Comparison of ENCODE assay signal across 8 cellular contexts in genomic region chr11:11798586-11799438, GRCh38. TPM values are rescaled to one million over a fixed set of nuclear protein-coding genes. Genes with fewer than 3 reads are reported as not detected.
DNase-seq lines count a peak whose midpoint lies in the region; ATAC-seq and TF ChIP-seq lines count a peak whose summit lies in the region.

No MANE protein-coding gene starts in this region.

- H3K79me2 ChIP-seq in GM23338 (replicated peaks; ENCODE audit: insufficient read depth): no peaks in the 10 kb centered on the region

- ATAC-seq in GM23338 (peak; percentile 96), GM19397 (IDR thresholded peaks at IDR 0.05; ENCODE audit: unreplicated experiment) (no peak)

- H3K36me3 Mint-ChIP-seq in GM23338 (ENCODE audit: low read depth): no peaks in the 10 kb centered on the region
- no peaks in the 10 kb centered on the region for H3K36me3 Mint-ChIP-seq in activated CD4-positive, alpha-beta memory T cell treated with anti-CD3 and anti-CD28 coated beads for 36 hours
- no peaks in the 10 kb centered on the region for H3K36me3 Mint-ChIP-seq in mesothelial cell of epicardium

- H3K27ac ChIP-seq in GM23338 (ENCODE audit: low read depth): no peak overlapping the region

- H3K4me2 ChIP-seq in GM23338: no peak overlapping the region

- H3K27ac Mint-ChIP-seq in GM23338 (no peak overlapping the region), mesothelial cell of epicardium (no peak overlapping the region)
- H3K27ac Mint-ChIP-seq in activated CD4-positive, alpha-beta memory T cell treated with anti-CD3 and anti-CD28 coated beads for 36 hours: no peak overlapping the region

- no peak overlapping the region for H3K4me3 ChIP-seq in GM23338

- no peaks in the 10 kb centered on the region for H3F3A ChIP-seq in GM23338 (replicated peaks; ENCODE audit: low read depth)

- no peaks in the 10 kb centered on the region for H3K36me3 ChIP-seq in GM23338 (ENCODE audit: insufficient read depth)

- POLR2A ChIA-PET in activated CD4-positive, alpha-beta memory T cell treated with anti-CD3 and anti-CD28 coated beads for 36 hours (lab: Charles Lee): no interaction called here

- peak; percentile 87 to 99 for TF ChIP-seq CTCF in GM23338 (conservative IDR thresholded peaks at IDR 0.05; ENCODE audit: low read depth in 2 of 2)
- peak; percentile 82 for TF ChIP-seq CTCF in mesothelial cell of epicardium (IDR thresholded peaks at IDR 0.05; ENCODE audit: unreplicated experiment)

- H2AFZ ChIP-seq in GM23338: peak overlapping the region; percentile 49; the same call in 1 of the 2 replicates

- H3K9me3 Mint-ChIP-seq in GM23338 (no peaks in the 10 kb centered on the region; the same call in 2 of the 3 replicates), mesothelial cell of epicardium (no peaks in the 10 kb centered on the region)
- H3K9me3 Mint-ChIP-seq in activated CD4-positive, alpha-beta memory T cell treated with anti-CD3 and anti-CD28 coated beads for 36 hours: no peaks in the 10 kb centered on the region

- H3K4me3 Mint-ChIP-seq in GM23338: no peak overlapping the region
- H3K4me3 Mint-ChIP-seq in activated CD4-positive, alpha-beta memory T cell treated with anti-CD3 and anti-CD28 coated beads for 36 hours: no peak overlapping the region
- H3K4me3 Mint-ChIP-seq in mesothelial cell of epicardium: no peak overlapping the region

- H3K4me1 ChIP-seq in GM23338 (ENCODE audit: insufficient read depth): no peaks in the 10 kb centered on the region

- no peaks in the 10 kb centered on the region for H4K20me1 ChIP-seq in GM23338 (replicated peaks; ENCODE audit: insufficient read depth)

- intact Hi-C loops in activated CD4-positive, alpha-beta memory T cell treated with anti-CD3 and anti-CD28 coated beads for 36 hours (cut with micrococcal nuclease): loop anchor here (1.0 to 5.0 kb wide), 4 partner anchors 50 to 483 kb away; no protein-coding TSS in a partner anchor

- CTCF ChIA-PET in activated CD4-positive, alpha-beta memory T cell treated with anti-CD3 and anti-CD28 coated beads for 36 hours (lab: Charles Lee): interaction anchor here (0.7 to 5.6 kb wide), 33 partner anchors 9 to 771 kb away, joined by 3 to 59 read pairs (median 4); partner anchors contain the start of gene USP47

- no peaks in the 10 kb centered on the region for H3K9me2 ChIP-seq in GM23338 (ENCODE audit: insufficient read depth)

- no peaks in the 10 kb centered on the region for H3K27me3 ChIP-seq in GM23338 (ENCODE audit: insufficient read depth)

- DNase-seq in Caki2 (ENCODE audit: low read depth) (peak; percentile 54), GM23338 (ENCODE audit: low spot score) (peak; percentile 86), NCI-H2196 treated with DMSO at 0.1 percent for 48 hours (lab: John Stamatoyannopoulos, UW; ENCODE audit: unreplicated experiment) (peak; percentile 18), ecto neural progenitor cell (ENCODE audit: low spot score) (peak; percentile 64), mesothelial cell of epicardium (ENCODE audit: low spot score in 2 of 2, unreplicated experiment in 2 of 2) (peak in 1 of 2 experiments; percentile 65)
- DNase-seq in activated CD4-positive, alpha-beta memory T cell treated with anti-CD3 and anti-CD28 coated beads for 36 hours: peak; percentile 85
- DNase-seq in stimulated activated CD8-positive, alpha-beta memory T cell treated with anti-CD3 and anti-CD28 coated beads, Interleukin-4, amount 100 ng/mL, for 4 hours (ENCODE audit: low read depth in 2 of 2, low spot score in 1 of 2): peak; percentile 59

- in situ Hi-C loops in Caki2 (cut with HindIII; ENCODE audit: low pct_unique_long_range_greater_than_20kb, low sequenced_read_pairs): no loop called here

- H3K27me3 Mint-ChIP-seq in GM23338 (ENCODE audit: insufficient read depth, low read depth, poor library complexity) (peaks cover 1% of the 10 kb centered on the region), mesothelial cell of epicardium (ENCODE audit: low read depth) (peaks cover 34% of the 10 kb centered on the region)
- H3K27me3 Mint-ChIP-seq in activated CD4-positive, alpha-beta memory T cell treated with anti-CD3 and anti-CD28 coated beads for 36 hours: peaks cover 21% of the 10 kb centered on the region

- no peaks in the 10 kb centered on the region for H3K4me1 Mint-ChIP-seq in GM23338
- H3K4me1 Mint-ChIP-seq in activated CD4-positive, alpha-beta memory T cell treated with anti-CD3 and anti-CD28 coated beads for 36 hours (ENCODE audit: low read depth): no peaks in the 10 kb centered on the region
- no peaks in the 10 kb centered on the region for H3K4me1 Mint-ChIP-seq in mesothelial cell of epicardium

TF ChIP-seq in GM23338, 12 proteins besides CTCF, POLR2A, EP300 and RAD21 (continues in another document):
- TF ChIP-seq NANOG (IDR thresholded peaks at IDR 0.05; ENCODE audit: borderline replicate concordance): no peak
- no peak for TF ChIP-seq EZH2 (IDR thresholded peaks at IDR 0.05; ENCODE audit: low read depth, unreplicated experiment)
- no peak for TF ChIP-seq EZH2phosphoT487 (IDR thresholded peaks at IDR 0.05; ENCODE audit: unreplicated experiment)
- no peak for TF ChIP-seq POLR2AphosphoS5 (IDR thresholded peaks at IDR 0.05; ENCODE audit: low read depth)
- TF ChIP-seq JUNB (IDR thresholded peaks at IDR 0.05; ENCODE audit: unreplicated experiment): no peak
- no peak for TF ChIP-seq CREB1 (CRISPR knock-in tag; IDR thresholded peaks at IDR 0.05; ENCODE audit: low read depth)
- TF ChIP-seq, protein P1, sequence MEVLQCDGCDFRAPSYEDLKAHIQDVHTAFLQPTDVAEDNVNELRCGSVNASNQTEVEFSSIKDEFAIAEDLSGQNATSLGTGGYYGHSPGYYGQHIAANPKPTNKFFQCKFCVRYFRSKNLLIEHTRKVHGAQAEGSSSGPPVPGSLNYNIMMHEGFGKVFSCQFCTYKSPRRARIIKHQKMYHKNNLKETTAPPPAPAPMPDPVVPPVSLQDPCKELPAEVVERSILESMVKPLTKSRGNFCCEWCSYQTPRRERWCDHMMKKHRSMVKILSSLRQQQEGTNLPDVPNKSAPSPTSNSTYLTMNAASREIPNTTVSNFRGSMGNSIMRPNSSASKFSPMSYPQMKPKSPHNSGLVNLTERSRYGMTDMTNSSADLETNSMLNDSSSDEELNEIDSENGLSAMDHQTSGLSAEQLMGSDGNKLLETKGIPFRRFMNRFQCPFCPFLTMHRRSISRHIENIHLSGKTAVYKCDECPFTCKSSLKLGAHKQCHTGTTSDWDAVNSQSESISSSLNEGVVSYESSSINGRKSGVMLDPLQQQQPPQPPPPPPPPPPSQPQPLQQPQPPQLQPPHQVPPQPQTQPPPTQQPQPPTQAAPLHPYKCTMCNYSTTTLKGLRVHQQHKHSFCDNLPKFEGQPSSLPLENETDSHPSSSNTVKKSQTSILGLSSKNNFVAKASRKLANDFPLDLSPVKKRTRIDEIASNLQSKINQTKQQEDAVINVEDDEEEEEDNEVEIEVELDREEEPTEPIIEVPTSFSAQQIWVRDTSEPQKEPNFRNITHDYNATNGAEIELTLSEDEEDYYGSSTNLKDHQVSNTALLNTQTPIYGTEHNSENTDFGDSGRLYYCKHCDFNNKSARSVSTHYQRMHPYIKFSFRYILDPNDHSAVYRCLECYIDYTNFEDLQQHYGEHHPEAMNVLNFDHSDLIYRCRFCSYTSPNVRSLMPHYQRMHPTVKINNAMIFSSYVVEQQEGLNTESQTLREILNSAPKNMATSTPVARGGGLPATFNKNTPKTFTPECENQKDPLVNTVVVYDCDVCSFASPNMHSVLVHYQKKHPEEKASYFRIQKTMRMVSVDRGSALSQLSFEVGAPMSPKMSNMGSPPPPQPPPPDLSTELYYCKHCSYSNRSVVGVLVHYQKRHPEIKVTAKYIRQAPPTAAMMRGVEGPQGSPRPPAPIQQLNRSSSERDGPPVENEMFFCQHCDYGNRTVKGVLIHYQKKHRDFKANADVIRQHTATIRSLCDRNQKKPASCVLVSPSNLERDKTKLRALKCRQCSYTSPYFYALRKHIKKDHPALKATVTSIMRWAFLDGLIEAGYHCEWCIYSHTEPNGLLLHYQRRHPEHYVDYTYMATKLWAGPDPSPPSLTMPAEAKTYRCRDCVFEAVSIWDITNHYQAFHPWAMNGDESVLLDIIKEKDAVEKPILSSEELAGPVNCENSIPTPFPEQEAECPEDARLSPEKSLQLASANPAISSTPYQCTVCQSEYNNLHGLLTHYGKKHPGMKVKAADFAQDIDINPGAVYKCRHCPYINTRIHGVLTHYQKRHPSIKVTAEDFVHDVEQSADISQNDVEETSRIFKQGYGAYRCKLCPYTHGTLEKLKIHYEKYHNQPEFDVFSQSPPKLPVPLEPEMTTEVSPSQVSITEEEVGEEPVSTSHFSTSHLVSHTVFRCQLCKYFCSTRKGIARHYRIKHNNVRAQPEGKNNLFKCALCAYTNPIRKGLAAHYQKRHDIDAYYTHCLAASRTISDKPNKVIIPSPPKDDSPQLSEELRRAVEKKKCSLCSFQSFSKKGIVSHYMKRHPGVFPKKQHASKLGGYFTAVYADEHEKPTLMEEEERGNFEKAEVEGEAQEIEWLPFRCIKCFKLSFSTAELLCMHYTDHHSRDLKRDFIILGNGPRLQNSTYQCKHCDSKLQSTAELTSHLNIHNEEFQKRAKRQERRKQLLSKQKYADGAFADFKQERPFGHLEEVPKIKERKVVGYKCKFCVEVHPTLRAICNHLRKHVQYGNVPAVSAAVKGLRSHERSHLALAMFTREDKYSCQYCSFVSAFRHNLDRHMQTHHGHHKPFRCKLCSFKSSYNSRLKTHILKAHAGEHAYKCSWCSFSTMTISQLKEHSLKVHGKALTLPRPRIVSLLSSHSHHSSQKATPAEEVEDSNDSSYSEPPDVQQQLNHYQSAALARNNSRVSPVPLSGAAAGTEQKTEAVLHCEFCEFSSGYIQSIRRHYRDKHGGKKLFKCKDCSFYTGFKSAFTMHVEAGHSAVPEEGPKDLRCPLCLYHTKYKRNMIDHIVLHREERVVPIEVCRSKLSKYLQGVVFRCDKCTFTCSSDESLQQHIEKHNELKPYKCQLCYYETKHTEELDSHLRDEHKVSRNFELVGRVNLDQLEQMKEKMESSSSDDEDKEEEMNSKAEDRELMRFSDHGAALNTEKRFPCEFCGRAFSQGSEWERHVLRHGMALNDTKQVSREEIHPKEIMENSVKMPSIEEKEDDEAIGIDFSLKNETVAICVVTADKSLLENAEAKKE (CRISPR knock-in tag; IDR thresholded peaks at IDR 0.05): no peak
- no peak for TF ChIP-seq ZNF114 (CRISPR knock-in tag; IDR thresholded peaks at IDR 0.05)
- no peak for TF ChIP-seq STAT1 (IDR thresholded peaks at IDR 0.05; ENCODE audit: unreplicated experiment)

RNA-seq across cellular contexts. Expression of gene USP47, which starts 43.0 kb away (rescaled TPM):
- total RNA-seq in Caki2 (2014; rRNA removed; shearing (Covaris generic); ENCODE audit: low replicate concordance): 6.0 and 9.0 TPM in 2 replicates
- 32.1 and 36.7 TPM in 2 replicates for total RNA-seq in GM23338 (2014; rRNA removed; shearing (Covaris generic))
- polyA plus RNA-seq in GM23338 (2016; fragmentation: Nextera tagmentation; extraction: Ambion mirVana): 15.5 and 16.3 TPM in 2 replicates
- total RNA-seq in activated CD4-positive, alpha-beta memory T cell treated with anti-CD3 and anti-CD28 coated beads for 36 hours: 10 to 100 TPM; 58.5 to 64.0 TPM
- total RNA-seq in mesothelial cell of epicardium: 65.2 to 69.0 TPM (median 68.1 TPM) in 3 replicates
